ENCODE assay signal across 9 cellular contexts in the genomic region with DNA sequence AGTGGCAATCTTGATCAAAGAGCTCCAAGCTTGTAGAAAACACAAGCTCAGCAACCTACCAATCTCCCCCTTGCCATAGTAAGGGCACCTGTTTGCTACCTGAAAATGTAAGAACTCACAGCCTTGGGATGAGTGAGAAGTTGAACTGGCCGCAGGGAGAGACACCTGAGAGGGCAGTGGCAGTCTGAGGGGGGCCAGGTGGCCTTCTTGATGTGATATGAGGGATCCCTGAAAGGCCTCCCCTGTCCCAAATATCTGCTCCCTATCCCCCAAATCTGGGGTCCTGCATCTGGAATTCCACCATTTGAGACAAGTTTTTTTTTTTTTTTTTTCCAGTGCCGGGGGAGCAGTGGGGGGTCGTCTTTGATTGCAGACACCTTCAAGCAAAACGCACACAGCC.
A peak's percentile ranks its signal among the peaks of the same experiment; 100 is the strongest.
DNase-seq lines count a peak whose midpoint lies in the region; ATAC-seq and TF ChIP-seq lines count a peak whose summit lies in the region.
"Had no signal": no experiment of that assay in that cellular context is flagged by ENCODE, and none has a peak within 500 bp of the region (broad histone marks: within the 10 kb centered on the region; RNA-seq: fewer than 3 reads in every experiment).

No MANE protein-coding gene starts in this region.

- no peak overlapping the region for H3K4me3 ChIP-seq in body of pancreas
- H3K4me3 ChIP-seq in lower lobe of right lung = peak overlapping the region; percentile 65
- peak overlapping the region in 1 of 2 donors; percentile 69 for H3K4me3 ChIP-seq in testis

- H3K27me3 ChIP-seq in body of pancreas (no peaks in the 10 kb centered on the region), lower lobe of right lung (ENCODE audit: low read depth) (no peaks in the 10 kb centered on the region), testis (no peaks in the 10 kb centered on the region)

- no peaks in the 10 kb centered on the region for H3K4me1 Mint-ChIP-seq in activated CD4-positive, alpha-beta T cell treated with anti-CD3 and anti-CD28 coated beads for 36 hours

- no peaks in the 10 kb centered on the region for H3K9me3 ChIP-seq in body of pancreas
- no peaks in the 10 kb centered on the region for H3K9me3 ChIP-seq in lower lobe of right lung
- H3K9me3 ChIP-seq in testis = no peaks in the 10 kb centered on the region

- H3K27ac Mint-ChIP-seq in activated CD4-positive, alpha-beta T cell treated with anti-CD3 and anti-CD28 coated beads for 36 hours = no peak overlapping the region

- H3K27ac ChIP-seq in body of pancreas (peak overlapping the region in 3 of 4 donors; percentile 82 to 88 (median 86)), lower lobe of right lung (peak overlapping the region; percentile 86), testis (peak overlapping the region; percentile 84 to 90)

- DNase-seq in activated CD4-positive, alpha-beta T cell treated with anti-CD3 and anti-CD28 coated beads for 36 hours = no peak
- DNase-seq in activated CD4-positive, alpha-beta T cell treated with anti-CD3 and anti-CD28 coated beads, Interleukin-2, amount 50 U/mL, for 48 hours = no peak
- DNase-seq in body of pancreas = no peak
- DNase-seq in lower lobe of right lung = no peak
- DNase-seq in testis = no peak
- DNase-seq in T1000 (lab: John Stamatoyannopoulos, UW) = no peak
- DNase-seq: activated CD4-positive, CD25-positive, alpha-beta regulatory T cell had no signal

- POLR2A ChIA-PET in activated CD4-positive, alpha-beta T cell treated with anti-CD3 and anti-CD28 coated beads for 36 hours (lab: Charles Lee) = no interaction called here

- H3K36me3 Mint-ChIP-seq in activated CD4-positive, alpha-beta T cell treated with anti-CD3 and anti-CD28 coated beads for 36 hours (ENCODE audit: low read depth) = no peaks in the 10 kb centered on the region

- CTCF ChIA-PET in activated CD4-positive, alpha-beta T cell treated with anti-CD3 and anti-CD28 coated beads for 36 hours (lab: Charles Lee) = interaction anchor here (0.6 kb wide), 1 partner anchor 390 kb away, joined by 3 read pairs; no protein-coding TSS in a partner anchor

- intact Hi-C loops in activated CD4-positive, alpha-beta T cell treated with anti-CD3 and anti-CD28 coated beads for 36 hours (cut with DNase I, micrococcal nuclease) = loop anchor here in 1 of 2 experiments (1.0 to 5.0 kb wide), 3 partner anchors 228 to 380 kb away; a partner anchor contains a TSS
- intact Hi-C loops in body of pancreas (cut with DNase I) (no loop called here), lower lobe of right lung (cut with DNase I) (no loop called here), testis (cut with DNase I; ENCODE audit: low total_unique reads) (no loop called here)

- no peak for ATAC-seq in activated CD4-positive, alpha-beta T cell treated with anti-CD3 and anti-CD28 coated beads for 36 hours
- ATAC-seq in body of pancreas (no peak), lower lobe of right lung (no peak), GM21529 (IDR thresholded peaks at IDR 0.05; ENCODE audit: unreplicated experiment) (no peak), GM18511 (IDR thresholded peaks at IDR 0.05; ENCODE audit: unreplicated experiment) (no peak)

- H3K4me3 Mint-ChIP-seq in activated CD4-positive, alpha-beta T cell treated with anti-CD3 and anti-CD28 coated beads for 36 hours = peak overlapping the region; percentile 48

- H3K9me3 Mint-ChIP-seq in activated CD4-positive, alpha-beta T cell treated with anti-CD3 and anti-CD28 coated beads for 36 hours (ENCODE audit: low read depth) = no peaks in the 10 kb centered on the region

- TF ChIP-seq CTCF in body of pancreas (IDR thresholded peaks at IDR 0.05) = no peak
- no peak for TF ChIP-seq CTCF in lower lobe of right lung (IDR thresholded peaks at IDR 0.05)
- no peak for TF ChIP-seq CTCF in testis (IDR thresholded peaks at IDR 0.05)

- 71 to 72% methylated on average over 4 of the region's 4 CpGs for WGBS in body of pancreas, 2 donors
- 34 to 62% methylated on average over 4 of the region's 4 CpGs for WGBS in testis, 2 donors

- H3K4me1 ChIP-seq in body of pancreas = peaks cover 31% of the 10 kb centered on the region
- peaks cover 25% of the 10 kb centered on the region for H3K4me1 ChIP-seq in lower lobe of right lung
- H3K4me1 ChIP-seq in testis = peaks cover 43% of the 10 kb centered on the region

- no peak for TF ChIP-seq POLR2A in body of pancreas (IDR thresholded peaks at IDR 0.05)
- no peak for TF ChIP-seq POLR2A in testis (IDR thresholded peaks at IDR 0.05)

- H3K27me3 Mint-ChIP-seq in activated CD4-positive, alpha-beta T cell treated with anti-CD3 and anti-CD28 coated beads for 36 hours = peaks cover 5% of the 10 kb centered on the region

- no peaks in the 10 kb centered on the region for H3K36me3 ChIP-seq in body of pancreas (replicated peaks in 1 of 2; ENCODE audit: insufficient read depth in 1 of 2, low read depth in 2 of 2)
- no peaks in the 10 kb centered on the region for H3K36me3 ChIP-seq in lower lobe of right lung
- no peaks in the 10 kb centered on the region for H3K36me3 ChIP-seq in testis (ENCODE audit: low read depth, missing control alignments)
